Comparison of ENCODE assay signal across 9 cellular contexts in the genomic region with DNA sequence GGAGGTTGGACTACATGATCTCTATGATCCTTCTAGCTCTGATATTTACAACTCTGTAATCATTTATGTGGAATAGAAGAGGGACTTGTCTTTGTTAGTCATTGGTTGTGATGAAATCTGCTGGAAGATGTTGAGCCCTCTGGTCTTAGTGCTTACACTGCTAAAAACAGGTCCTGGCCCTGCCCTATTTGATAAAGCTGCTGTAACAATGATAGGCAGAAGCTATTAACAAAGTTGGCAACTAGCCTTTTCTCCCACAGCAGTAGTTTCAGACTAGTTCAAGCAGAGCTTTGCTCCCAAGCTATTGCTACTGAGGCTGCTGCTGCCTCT.
DNase-seq lines count a peak whose midpoint lies in the region; ATAC-seq and TF ChIP-seq lines count a peak whose summit lies in the region.
"Had no signal": no experiment of that assay in that cellular context is flagged by ENCODE, and none has a peak within 500 bp of the region (broad histone marks: within the 10 kb centered on the region; RNA-seq: fewer than 3 reads in every experiment).

No MANE protein-coding gene starts in this region.

- no peak for TF ChIP-seq POLR2A in adrenal gland (IDR thresholded peaks at IDR 0.05)

- H3K4me1 Mint-ChIP-seq in stimulated activated naive CD8-positive, alpha-beta T cell treated with anti-CD3 and anti-CD28 coated beads, Interleukin-15, Interleukin-2, amounts not matched to agents 100 ng/mL and 50 ng/mL, for 24 hours (ENCODE audit: low read depth), result peaks cover 67% of the 10 kb centered on the region
- H3K4me1 Mint-ChIP-seq in stimulated activated naive CD8-positive, alpha-beta T cell treated with anti-CD3 and anti-CD28 coated beads, Interleukin-15, amount 100 ng/mL, for 72 hours, result peaks cover 77% of the 10 kb centered on the region

- H3K4me1 ChIP-seq in adrenal gland (replicated peaks in 1 of 2), result peaks cover 20 to 46% of the 10 kb centered on the region in 2 donors

- H3K9me3 Mint-ChIP-seq in stimulated activated naive CD8-positive, alpha-beta T cell treated with anti-CD3 and anti-CD28 coated beads, Interleukin-15, Interleukin-2, amounts not matched to agents 100 ng/mL and 50 ng/mL, for 24 hours, result peaks cover 11% of the 10 kb centered on the region
- H3K9me3 Mint-ChIP-seq in stimulated activated naive CD8-positive, alpha-beta T cell treated with anti-CD3 and anti-CD28 coated beads, Interleukin-15, amount 100 ng/mL, for 72 hours, result peaks cover 9 to 12% of the 10 kb centered on the region in 2 donors

- H3K36me3 Mint-ChIP-seq in stimulated activated naive CD8-positive, alpha-beta T cell treated with anti-CD3 and anti-CD28 coated beads, Interleukin-15, Interleukin-2, amounts not matched to agents 100 ng/mL and 50 ng/mL, for 24 hours (ENCODE audit: low read depth), result peaks cover 31% of the 10 kb centered on the region

- peak overlapping the region; percentile 95 for H3K27ac Mint-ChIP-seq in stimulated activated naive CD8-positive, alpha-beta T cell treated with anti-CD3 and anti-CD28 coated beads, Interleukin-15, Interleukin-2, amounts not matched to agents 100 ng/mL and 50 ng/mL, for 24 hours
- peak overlapping the region; percentile 34 to 95 for H3K27ac Mint-ChIP-seq in stimulated activated naive CD8-positive, alpha-beta T cell treated with anti-CD3 and anti-CD28 coated beads, Interleukin-15, amount 100 ng/mL, for 72 hours

- intact Hi-C loops in adrenal gland (cut with DNase I), result no loop called here

- no peaks in the 10 kb centered on the region for H3K36me3 ChIP-seq in adrenal gland (replicated peaks in 1 of 2)

- TF ChIP-seq CTCF in adrenal gland (IDR thresholded peaks at IDR 0.05), result no peak

- no peak overlapping the region for H3K4me3 Mint-ChIP-seq in stimulated activated naive CD8-positive, alpha-beta T cell treated with anti-CD3 and anti-CD28 coated beads, Interleukin-15, Interleukin-2, amounts not matched to agents 100 ng/mL and 50 ng/mL, for 24 hours
- H3K4me3 Mint-ChIP-seq in stimulated activated naive CD8-positive, alpha-beta T cell treated with anti-CD3 and anti-CD28 coated beads, Interleukin-15, amount 100 ng/mL, for 72 hours, result peak overlapping the region; percentile 8 to 67

- no peaks in the 10 kb centered on the region for H3K27me3 Mint-ChIP-seq in stimulated activated naive CD8-positive, alpha-beta T cell treated with anti-CD3 and anti-CD28 coated beads, Interleukin-15, Interleukin-2, amounts not matched to agents 100 ng/mL and 50 ng/mL, for 24 hours
- H3K27me3 Mint-ChIP-seq in stimulated activated naive CD8-positive, alpha-beta T cell treated with anti-CD3 and anti-CD28 coated beads, Interleukin-15, amount 100 ng/mL, for 72 hours, result no peaks in the 10 kb centered on the region

- peak overlapping the region in 4 of 5 donors; percentile 1 to 64 (median 22) for H3K27ac ChIP-seq in adrenal gland
- H3K27ac ChIP-seq: tibial artery had no signal

- no peaks in the 10 kb centered on the region for H3K27me3 ChIP-seq in adrenal gland
- H3K27me3 ChIP-seq: tibial artery had no signal

- H3K4me3 ChIP-seq in adrenal gland, result no peak overlapping the region
- H3K4me3 ChIP-seq: tibial artery had no signal

- no peak for DNase-seq in stimulated activated naive CD8-positive, alpha-beta T cell treated with anti-CD3 and anti-CD28 coated beads, Interleukin-15, Interleukin-2, amounts not matched to agents 100 U/mL and 50 U/mL, for 24 hours
- DNase-seq in adrenal gland, result peak in 6 of 7 donors; percentile 51 to 79 (median 66)
- peak; percentile 94 for DNase-seq in iris pigment epithelial cell (ENCODE audit: low read depth)
- DNase-seq in stimulated activated naive CD8-positive, alpha-beta T cell treated with anti-CD3 and anti-CD28 coated beads, Interleukin-15, amount 100 ng/mL, for 72 hours, result no peak
- no peak for DNase-seq in NCI-H345 treated with DMSO at 0.1 percent for 48 hours (lab: John Stamatoyannopoulos, UW; ENCODE audit: unreplicated experiment)
- DNase-seq in hepatic stellate cell (ENCODE audit: low spot score), result no peak

- H3K9me3 ChIP-seq in adrenal gland (replicated peaks in 1 of 3), result no peaks in the 10 kb centered on the region
- H3K9me3 ChIP-seq: tibial artery had no signal

- ATAC-seq in stimulated activated naive CD8-positive, alpha-beta T cell treated with anti-CD3 and anti-CD28 coated beads, Interleukin-15, Interleukin-2, amounts not matched to agents 100 U/mL and 50 U/mL, for 24 hours, result no peak
- no peak for ATAC-seq in stimulated activated naive CD8-positive, alpha-beta T cell treated with anti-CD3 and anti-CD28 coated beads, Interleukin-15, amount 100 ng/mL, for 72 hours
- ATAC-seq in HG02588 (IDR thresholded peaks at IDR 0.05; ENCODE audit: unreplicated experiment), result no peak

Comparison
In these comparisons a context has a peak if more than half of its experiments do, and no peak if none do; other contexts are left out.
1. DNase-seq: peak in adrenal gland (6 of 7) and iris pigment epithelial cell (single experiment); none in stimulated activated naive CD8-positive, alpha-beta T cell treated with anti-CD3 and anti-CD28 coated beads, Interleukin-15, Interleukin-2, amounts not matched to agents 100 U/mL and 50 U/mL, for 24 hours (single experiment), stimulated activated naive CD8-positive, alpha-beta T cell treated with anti-CD3 and anti-CD28 coated beads, Interleukin-15, amount 100 ng/mL, for 72 hours (0 of 2), NCI-H345 treated with DMSO at 0.1 percent for 48 hours (single experiment) and hepatic stellate cell (single experiment).